1 cellular context compared by ENCODE assay signal in genomic region chr1:225652726-225653462, GRCh38.
A peak's percentile ranks its signal among the peaks of the same experiment; 100 is the strongest.
TF ChIP-seq lines count a peak whose summit lies in the region.

Gene ENAH (minus strand): TSS chr1:225653123. CDS start chr1:225652690, 433 bp downstream.

TF ChIP-seq in HEK293, 187 proteins besides CTCF, POLR2A, EP300 and RAD21 (continued from another document and continues in another):
- TF ChIP-seq ZBTB6 (tag by site-specific recombination; IDR thresholded peaks at IDR 0.05) = no peak; the same call in 1 of the 2 replicates
- peak; percentile 69; the same call in 1 of the 2 replicates for TF ChIP-seq KLF8 (tag by site-specific recombination; IDR thresholded peaks at IDR 0.05)
- TF ChIP-seq HOXA7 (CRISPR knock-in tag; IDR thresholded peaks at IDR 0.05; ENCODE audit: borderline replicate concordance) = no peak
- no peak; the same call in 1 of the 2 replicates for TF ChIP-seq GLI4 (tag by site-specific recombination; IDR thresholded peaks at IDR 0.05)
- TF ChIP-seq ZSCAN5A (tag by site-specific recombination; IDR thresholded peaks at IDR 0.05) = 0 out of 2 replicates have a peak, but pooled peaks have one; percentile 30
- no peak for TF ChIP-seq ZNF202 (tag by site-specific recombination; IDR thresholded peaks at IDR 0.05; ENCODE audit: borderline replicate concordance)
- no peak for TF ChIP-seq ZNF449 (tag by site-specific recombination; IDR thresholded peaks at IDR 0.05)
- TF ChIP-seq ZNF791 (tag by site-specific recombination; IDR thresholded peaks at IDR 0.05) = no peak
- TF ChIP-seq MEIS1 (CRISPR knock-in tag; IDR thresholded peaks at IDR 0.05; ENCODE audit: borderline replicate concordance) = 0 out of 2 replicates have a peak, but pooled peaks have one; percentile 42
- peak; percentile 2; the same call in 1 of the 2 replicates for TF ChIP-seq ZNF148 (tag by site-specific recombination; IDR thresholded peaks at IDR 0.05; ENCODE audit: borderline replicate concordance)
- no peak for TF ChIP-seq OSR2 (tag by site-specific recombination; IDR thresholded peaks at IDR 0.05)
- no peak for TF ChIP-seq ZNF155 (tag by site-specific recombination; IDR thresholded peaks at IDR 0.05)
- peak; percentile 26 for TF ChIP-seq SP2 (tag by site-specific recombination; IDR thresholded peaks at IDR 0.05)
- no peak for TF ChIP-seq ZNF214 (tag by site-specific recombination; IDR thresholded peaks at IDR 0.05; ENCODE audit: borderline replicate concordance)
- TF ChIP-seq ZNF18 (tag by site-specific recombination; IDR thresholded peaks at IDR 0.05) = no peak
- TF ChIP-seq ZNF837 (tag by site-specific recombination; IDR thresholded peaks at IDR 0.05) = no peak
- no peak for TF ChIP-seq ZNF518A (tag by site-specific recombination; conservative IDR thresholded peaks at IDR 0.05; ENCODE audit: low read depth)
- TF ChIP-seq ZNF394 (tag by site-specific recombination; IDR thresholded peaks at IDR 0.05; ENCODE audit: borderline replicate concordance) = peak; percentile 35; the same call in 1 of the 2 replicates
- TF ChIP-seq MZF1 (tag by site-specific recombination; IDR thresholded peaks at IDR 0.05; ENCODE audit: borderline replicate concordance) = no peak
- TF ChIP-seq ZFHX2 (tag by site-specific recombination; conservative IDR thresholded peaks at IDR 0.05) = peak; percentile 85
- TF ChIP-seq ZSCAN23 (tag by site-specific recombination; IDR thresholded peaks at IDR 0.05) = no peak
- no peak for TF ChIP-seq ZNF530 (tag by site-specific recombination; IDR thresholded peaks at IDR 0.05; ENCODE audit: low read depth)
- no peak for TF ChIP-seq ZFP69B (tag by site-specific recombination; IDR thresholded peaks at IDR 0.05)
- peak; percentile 60; the same call in 1 of the 2 replicates for TF ChIP-seq GLIS1 (tag by site-specific recombination; IDR thresholded peaks at IDR 0.05)
- no peak for TF ChIP-seq ZNF692 (tag by site-specific recombination; IDR thresholded peaks at IDR 0.05)
- no peak for TF ChIP-seq ZNF37A (tag by site-specific recombination; IDR thresholded peaks at IDR 0.05)
- no peak for TF ChIP-seq ZNF560 (tag by site-specific recombination; IDR thresholded peaks at IDR 0.05; ENCODE audit: borderline replicate concordance)
- TF ChIP-seq ZBTB48 (tag by site-specific recombination; IDR thresholded peaks at IDR 0.05) = peak; percentile 58; the same call in 1 of the 2 replicates
- TF ChIP-seq ZBTB44 (tag by site-specific recombination; IDR thresholded peaks at IDR 0.05) = peak; percentile 90
- no peak for TF ChIP-seq TCF7L2 (IDR thresholded peaks at IDR 0.05; ENCODE audit: borderline replicate concordance, low read depth, low read length)
- TF ChIP-seq ZSCAN18 (tag by site-specific recombination; IDR thresholded peaks at IDR 0.05) = 0 out of 2 replicates have a peak, but pooled peaks have one; percentile 0
- TF ChIP-seq ZIC2 (tag by site-specific recombination; IDR thresholded peaks at IDR 0.05) = 0 out of 2 replicates have a peak, but pooled peaks have one; percentile 43
- TF ChIP-seq ZNF830 (tag by site-specific recombination; IDR thresholded peaks at IDR 0.05; ENCODE audit: low read depth) = no peak
- no peak for TF ChIP-seq ZNF473 (tag by site-specific recombination; IDR thresholded peaks at IDR 0.05)
- TF ChIP-seq PATZ1 (tag by site-specific recombination; IDR thresholded peaks at IDR 0.05) = peak; percentile 90
